16 cellular contexts compared by ENCODE assay signal in the genomic region with DNA sequence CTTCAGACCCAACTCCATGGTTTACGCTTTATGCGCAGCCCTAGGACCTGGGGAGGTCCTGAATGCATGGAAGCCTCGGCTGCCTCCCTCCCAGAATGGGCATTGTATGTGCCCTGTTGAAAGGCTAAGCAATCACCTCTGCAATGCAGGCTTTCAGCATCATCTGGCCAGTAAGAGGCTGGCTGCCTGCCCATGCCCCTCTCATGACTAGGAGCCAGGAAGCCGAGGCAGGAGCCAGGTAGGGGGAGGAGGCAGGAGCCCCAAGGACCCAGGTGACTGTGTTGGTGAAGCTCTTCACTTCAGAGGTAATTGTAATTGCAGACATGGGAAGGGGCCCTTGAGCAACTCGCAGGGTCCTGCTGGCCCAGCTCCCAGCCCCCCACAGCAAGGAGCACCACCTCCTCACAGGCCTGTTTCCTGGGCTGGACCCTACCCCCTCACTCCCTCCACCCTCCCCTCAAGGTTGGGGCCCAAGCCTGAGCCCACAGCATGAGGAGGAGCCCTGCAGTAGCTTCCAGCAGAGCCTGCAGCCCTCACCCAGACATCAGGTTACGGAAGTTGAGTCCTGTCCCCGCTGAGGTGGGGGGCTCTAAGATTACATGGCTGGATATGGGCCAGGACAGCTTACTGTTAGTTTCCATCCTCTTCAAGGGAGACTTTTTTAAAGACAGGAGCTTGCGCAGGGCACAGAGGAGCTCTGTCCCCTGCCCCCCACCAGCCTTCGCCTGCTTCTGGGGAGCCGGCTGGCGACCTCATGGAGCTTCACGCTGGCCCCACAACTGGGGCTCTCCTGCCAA. TPM values are rescaled to one million over a fixed set of nuclear protein-coding genes. Genes with fewer than 3 reads are reported as not detected.
A peak's percentile ranks its signal among the peaks of the same experiment; 100 is the strongest.
DNase-seq lines count a peak whose midpoint lies in the region; ATAC-seq lines count a peak whose summit lies in the region.
"Had no signal": no experiment of that assay in that cellular context is flagged by ENCODE, and none has a peak within 500 bp of the region (broad histone marks: within the 10 kb centered on the region; RNA-seq: fewer than 3 reads in every experiment).

No MANE protein-coding gene starts in this region.

- ATAC-seq in GM21360 (IDR thresholded peaks at IDR 0.05; ENCODE audit: unreplicated experiment) (no peak), HG03460 (IDR thresholded peaks at IDR 0.05; ENCODE audit: unreplicated experiment) (no peak)
- ATAC-seq: activated T-helper 17 cell treated with anti-CD3 and anti-CD28 coated beads, Interleukin-2, amount 50 U/mL, for 72 hours; HCT116; stimulated activated naive B cell treated with anti-CD40 and anti-IgM and Interleukin-4, amounts not matched to agents 10 μg/mL and 1 μg/mL and 100 μg/mL, for 72 hours; T-helper 17 cell had no signal

- DNase-seq in A172 (ENCODE audit: low spot score) (peak; percentile 21), DMS79 treated with DMSO at 0.1 percent for 48 hours (lab: John Stamatoyannopoulos, UW) (peak; percentile 99), NCI-H69 (lab: John Stamatoyannopoulos, UW) (peak; percentile 88), islet precursor cell (peak; percentile 47), globus pallidus (ENCODE audit: low spot score) (no peak), GM19238 (ENCODE audit: insufficient read length, low spot score) (no peak)
- DNase-seq: activated CD4-positive, alpha-beta T cell treated with anti-CD3 and anti-CD28 coated beads, Interleukin-2, amount 10 ng/mL, durations not matched to agents 7 days and 5 days; effector CD8-positive, alpha-beta T cell; stimulated activated CD4-positive, alpha-beta T cell treated with anti-CD3 and anti-CD28 coated beads, Interleukin-4, amount 100 ng/mL, for 4 hours; stimulated activated naive B cell treated with anti-CD40 and anti-IgM and Interleukin-4, amounts not matched to agents 10 μg/mL and 1 μg/mL and 100 μg/mL, for 72 hours; T-helper 17 cell had no signal

RNA-seq across cellular contexts. Expression of a gene that starts 21.9 kb away (rescaled TPM):
- total RNA-seq in A172 (2014; rRNA removed; shearing (Covaris generic)) = 0.79 and 3.1 TPM in 2 replicates
- total RNA-seq: HT1080 had no signal

Comparison
In these comparisons a context has a peak if more than half of its experiments do, and no peak if none do; other contexts are left out.
1. DNase-seq: peak in A172 (single experiment), DMS79 treated with DMSO at 0.1 percent for 48 hours (single experiment), NCI-H69 (single experiment) and islet precursor cell (single experiment); none in globus pallidus (single experiment) and GM19238 (single experiment).